ENCODE assay signal across 9 cellular contexts in genomic region chr17:76868669-76869208, GRCh38. TPM values are rescaled to one million over a fixed set of nuclear protein-coding genes. Genes with fewer than 3 reads are reported as not detected.
DNase-seq lines count a peak whose midpoint lies in the region; ATAC-seq and TF ChIP-seq lines count a peak whose summit lies in the region.
"Had no signal": no experiment of that assay in that cellular context is flagged by ENCODE, and none has a peak within 500 bp of the region (broad histone marks: within the 10 kb centered on the region; RNA-seq: fewer than 3 reads in every experiment).

No MANE protein-coding gene starts in this region.

- H3K36me3 ChIP-seq in BE2C, result peaks cover 8% of the 10 kb centered on the region
- H3K36me3 ChIP-seq: pancreas had no signal

- H3K4me1 ChIP-seq in BE2C, result peaks cover 20% of the 10 kb centered on the region
- H3K4me1 ChIP-seq: pancreas had no signal

- H3K4me1 Mint-ChIP-seq in naive B cell, result peaks cover 4 to 12% (median 5%) of the 10 kb centered on the region in 3 donors

- H3K4me3 Mint-ChIP-seq in naive B cell, result peak overlapping the region in 7 of 8 donors; percentile 35 to 83 (median 66)

- peak overlapping the region in 4 of 6 donors; percentile 32 to 60 (median 48) for H3K27ac Mint-ChIP-seq in naive B cell

- peaks cover 17 to 60% (median 43%) of the 10 kb centered on the region in 3 donors for H3K27me3 Mint-ChIP-seq in naive B cell

- no peak for DNase-seq in BE2C
- no peak for DNase-seq in astrocyte of the cerebellum (ENCODE audit: low read depth)
- no peak for DNase-seq in naive B cell
- no peak for DNase-seq in UCSD-AML1 (lab: John Stamatoyannopoulos, UW; ENCODE audit: unreplicated experiment)

- no peaks in the 10 kb centered on the region for H3K36me3 Mint-ChIP-seq in naive B cell

- H3K9me3 Mint-ChIP-seq in naive B cell, result peaks cover 0 to 1% (median 0%) of the 10 kb centered on the region in 7 donors

- ATAC-seq in HG02678 (IDR thresholded peaks at IDR 0.05; ENCODE audit: unreplicated experiment) (peak; percentile 10), naive B cell (ENCODE audit: low read depth in 2 of 2) (peak; percentile 29 to 34), GM21529 (IDR thresholded peaks at IDR 0.05; ENCODE audit: unreplicated experiment) (no peak), GM19455 (IDR thresholded peaks at IDR 0.05; ENCODE audit: unreplicated experiment) (no peak), GM19035 (IDR thresholded peaks at IDR 0.05; ENCODE audit: unreplicated experiment) (no peak)

- TF ChIP-seq CTCF in BE2C (IDR thresholded peaks at IDR 0.05; ENCODE audit: low read depth, low read length), result no peak
- TF ChIP-seq CTCF in astrocyte of the cerebellum (IDR thresholded peaks at IDR 0.05; ENCODE audit: low read depth, low read length, missing control alignments), result no peak

- no peaks in the 10 kb centered on the region for H3K9me3 ChIP-seq in BE2C
- H3K9me3 ChIP-seq: pancreas had no signal

- H3K4me3 ChIP-seq in BE2C (ENCODE audit: low read depth, low read length), result peak overlapping the region; percentile 79
- peak overlapping the region; percentile 31 for H3K4me3 ChIP-seq in astrocyte of the cerebellum (ENCODE audit: low read depth, low read length)

- in situ Hi-C loops in astrocyte of the cerebellum (cut with HindIII; ENCODE audit: low sequenced_read_pairs), result no loop called here

- no peaks in the 10 kb centered on the region for H3K27me3 ChIP-seq in BE2C

RNA-seq across cellular contexts. Expression of gene MGAT5B, which starts 0.5 kb away (rescaled TPM):
- 26.1 TPM for polyA plus RNA-seq in BE2C (2012; ENCODE audit: insufficient read depth, insufficient read length, low read depth)
- polyA plus RNA-seq in naive B cell (ENCODE audit: low read depth in 6 of 6), result not detected

Comparison
In these comparisons a context has a peak if more than half of its experiments do, and no peak if none do; other contexts are left out.
1. ATAC-seq: peak in HG02678 (single experiment) and naive B cell (2 of 2); none in GM21529 (single experiment), GM19455 (single experiment) and GM19035 (single experiment).